In the genomic region with DNA sequence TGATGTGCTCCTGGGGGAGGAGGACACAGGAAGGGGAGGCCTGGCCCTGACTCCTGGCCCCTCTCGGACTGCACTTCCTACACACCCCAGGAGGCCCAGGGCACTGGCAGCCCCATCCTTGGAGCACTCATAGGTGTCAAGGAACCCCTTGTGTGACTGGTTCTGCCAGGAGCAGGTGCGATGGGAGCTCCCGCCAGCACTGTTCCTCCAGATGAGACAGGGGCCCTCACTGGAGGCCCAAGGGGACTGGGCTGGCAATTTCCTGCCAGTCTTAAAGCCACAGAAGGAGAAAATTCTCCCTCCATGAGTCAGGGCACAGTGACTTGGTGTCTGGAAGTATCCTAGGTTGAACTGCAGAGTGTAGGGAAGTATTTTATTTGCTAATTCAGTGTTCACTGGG, we compare ENCODE assay signal across 20 cellular contexts. TPM values are rescaled to one million over a fixed set of nuclear protein-coding genes. Genes with fewer than 3 reads are reported as not detected.
A peak's percentile ranks its signal among the peaks of the same experiment; 100 is the strongest.
DNase-seq lines count a peak whose midpoint lies in the region; ATAC-seq and TF ChIP-seq lines count a peak whose summit lies in the region.
"Had no signal": no experiment of that assay in that cellular context is flagged by ENCODE, and none has a peak within 500 bp of the region (broad histone marks: within the 10 kb centered on the region; RNA-seq: fewer than 3 reads in every experiment).

No MANE protein-coding gene starts in this region.

- H3K27ac Mint-ChIP-seq in HFFc6: no peak overlapping the region
- H3K27ac Mint-ChIP-seq: B cell, H9 had no signal

- H3K4me3 ChIP-seq in AG04449 (ENCODE audit: low read depth, low read length): no peak overlapping the region
- H3K4me3 ChIP-seq: SK-N-MC, upper lobe of right lung had no signal

- ATAC-seq in foreskin keratinocyte: peak; percentile 48
- ATAC-seq in HG02610 (IDR thresholded peaks at IDR 0.05; ENCODE audit: unreplicated experiment): no peak
- ATAC-seq: upper lobe of right lung had no signal

- H3K4me1 ChIP-seq in foreskin keratinocyte: no peaks in the 10 kb centered on the region
- H3K4me1 ChIP-seq: upper lobe of right lung had no signal

- H3K4me3 Mint-ChIP-seq in HFFc6: no peak overlapping the region
- H3K4me3 Mint-ChIP-seq: B cell, H9 had no signal

- H3K4me1 Mint-ChIP-seq in HFFc6 (ENCODE audit: low read depth): no peaks in the 10 kb centered on the region
- H3K4me1 Mint-ChIP-seq: B cell had no signal

- CTCF ChIA-PET in AG04449 (lab: Yijun Ruan, JAX): interaction anchor here (1.9 kb wide), 1 partner anchor 26 kb away, joined by 6 read pairs; no protein-coding TSS in a partner anchor

- DNase-seq in AG04449 (ENCODE audit: low read depth, low spot score): peak; percentile 10
- peak; percentile 7 for DNase-seq in HFFc6
- peak; percentile 8 to 35 for DNase-seq in foreskin keratinocyte
- DNase-seq in T-helper 9 cell: no peak
- no peak for DNase-seq in NAMALWA (ENCODE audit: low spot score)
- DNase-seq in germinal center (ENCODE audit: low spot score): no peak
- DNase-seq: activated CD8-positive, alpha-beta memory T cell treated with anti-CD3 and anti-CD28 coated beads for 24 hours; activated gamma-delta T cell treated with Interleukin-2 at 50 U/mL for 16 hours; DMS153; H9; KBM-7; midbrain; nucleus accumbens; stimulated activated CD4-positive, alpha-beta T cell treated with anti-CD3 and anti-CD28 coated beads, Interleukin-4, amount 100 ng/mL, for 4 hours; upper lobe of right lung had no signal

- H3K27ac ChIP-seq in VCaP (peak overlapping the region; percentile 31), foreskin keratinocyte (no peak overlapping the region)
- H3K27ac ChIP-seq: SK-N-MC, upper lobe of right lung had no signal

- POLR2A ChIA-PET in AG04449 (lab: Yijun Ruan, JAX): no interaction called here

- no peaks in the 10 kb centered on the region for H3K36me3 Mint-ChIP-seq in HFFc6 (ENCODE audit: low read depth)

- no peaks in the 10 kb centered on the region for H3K9me3 Mint-ChIP-seq in HFFc6

- peaks cover 3% of the 10 kb centered on the region for H3K27me3 ChIP-seq in foreskin keratinocyte

- peaks cover 10% of the 10 kb centered on the region for H3K27me3 Mint-ChIP-seq in HFFc6 (ENCODE audit: insufficient read depth)

- TF ChIP-seq CTCF in AG04449 (IDR thresholded peaks at IDR 0.05; ENCODE audit: insufficient read depth, low read length, missing control alignments): no peak
- no peak for TF ChIP-seq CTCF in HFFc6 (IDR thresholded peaks at IDR 0.05)
- TF ChIP-seq CTCF in VCaP (conservative IDR thresholded peaks at IDR 0.05): no peak
- TF ChIP-seq CTCF in foreskin keratinocyte (conservative IDR thresholded peaks at IDR 0.05): no peak

RNA-seq across cellular contexts. Expression of gene MAL, which starts 42.8 kb away (rescaled TPM):
- not detected for total RNA-seq in HFFc6 (2021; fragmentation: NEBNext Ultra II Directional; extraction: Animal tissue kit (Norgen Biotek cat#: 25700))
- total RNA-seq in foreskin keratinocyte: not detected in 2 replicates
- polyA plus RNA-seq in foreskin keratinocyte: not detected in 2 replicates
- total RNA-seq: glomerular endothelial cell, H9 had no signal

Comparison
In these comparisons a context has a peak if more than half of its experiments do, and no peak if none do; other contexts are left out.
1. DNase-seq: peak in AG04449 (single experiment), HFFc6 (single experiment) and foreskin keratinocyte (2 of 2); none in T-helper 9 cell (single experiment), NAMALWA (single experiment) and germinal center (single experiment).